Comparison of ENCODE assay signal across 9 cellular contexts in genomic region chr1:201408176-201408814, GRCh38. TPM values are rescaled to one million over a fixed set of nuclear protein-coding genes. Genes with fewer than 3 reads are reported as not detected.
DNase-seq lines count a peak whose midpoint lies in the region; ATAC-seq and TF ChIP-seq lines count a peak whose summit lies in the region.
"Had no signal": no experiment of that assay in that cellular context is flagged by ENCODE, and none has a peak within 500 bp of the region (broad histone marks: within the 10 kb centered on the region; RNA-seq: fewer than 3 reads in every experiment).

No MANE protein-coding gene starts in this region.

- no peak overlapping the region for H3K27ac Mint-ChIP-seq in CD4-positive, alpha-beta memory T cell
- no peak overlapping the region for H3K27ac Mint-ChIP-seq in activated CD4-positive, alpha-beta memory T cell treated with anti-CD3 and anti-CD28 coated beads, Interleukin-2, amount 10 ng/mL, durations not matched to agents 7 days and 5 days
- peak overlapping the region in 1 of 2 donors; percentile 65 for H3K27ac Mint-ChIP-seq in effector memory CD8-positive, alpha-beta T cell
- H3K27ac Mint-ChIP-seq in memory B cell: no peak overlapping the region
- H3K27ac Mint-ChIP-seq: IgD-negative memory B cell had no signal

- intact Hi-C loops in CD4-positive, alpha-beta memory T cell (cut with micrococcal nuclease): loop anchor here (2.0 kb wide), 1 partner anchor 59 kb away; no protein-coding TSS in a partner anchor

- H3K36me3 Mint-ChIP-seq in CD4-positive, alpha-beta memory T cell: no peaks in the 10 kb centered on the region
- no peaks in the 10 kb centered on the region for H3K36me3 Mint-ChIP-seq in activated CD4-positive, alpha-beta memory T cell treated with anti-CD3 and anti-CD28 coated beads, Interleukin-2, amount 10 ng/mL, durations not matched to agents 7 days and 5 days (ENCODE audit: low read depth)
- peaks cover 3% of the 10 kb centered on the region for H3K36me3 Mint-ChIP-seq in effector memory CD8-positive, alpha-beta T cell (ENCODE audit: insufficient read depth)
- H3K36me3 Mint-ChIP-seq in memory B cell: no peaks in the 10 kb centered on the region
- H3K36me3 Mint-ChIP-seq: IgD-negative memory B cell had no signal

- TF ChIP-seq CTCF in HFF-Myc (IDR thresholded peaks at IDR 0.05; ENCODE audit: low read depth, low read length, missing control alignments): peak; percentile 98

- no peaks in the 10 kb centered on the region for H3K9me3 Mint-ChIP-seq in CD4-positive, alpha-beta memory T cell
- no peaks in the 10 kb centered on the region for H3K9me3 Mint-ChIP-seq in activated CD4-positive, alpha-beta memory T cell treated with anti-CD3 and anti-CD28 coated beads, Interleukin-2, amount 10 ng/mL, durations not matched to agents 7 days and 5 days
- H3K9me3 Mint-ChIP-seq in effector memory CD8-positive, alpha-beta T cell: no peaks in the 10 kb centered on the region
- H3K9me3 Mint-ChIP-seq in memory B cell: no peaks in the 10 kb centered on the region
- H3K9me3 Mint-ChIP-seq: IgD-negative memory B cell had no signal

- ATAC-seq in effector memory CD8-positive, alpha-beta T cell (replicated peaks): peak; percentile 56
- ATAC-seq in memory B cell (ENCODE audit: low read depth): peak; percentile 65
- ATAC-seq in HG03135 (IDR thresholded peaks at IDR 0.05; ENCODE audit: unreplicated experiment): no peak

- H3K4me3 ChIP-seq in CD4-positive, alpha-beta memory T cell (ENCODE audit: low read length in 2 of 2): no peak overlapping the region
- H3K4me3 ChIP-seq in HFF-Myc (replicated peaks; ENCODE audit: low read depth, low read length): no peak overlapping the region

- DNase-seq in CD4-positive, alpha-beta memory T cell: peak; percentile 41 to 62 (median 48)
- DNase-seq in HFF-Myc (ENCODE audit: extremely low read depth, low read depth) (peak; percentile 42), NCI-H69 (lab: John Stamatoyannopoulos, UW) (peak; percentile 74), memory B cell (ENCODE audit: low spot score in 2 of 2) (peak; percentile 52 to 64)
- peak; percentile 74 for DNase-seq in activated CD4-positive, alpha-beta memory T cell treated with anti-CD3 and anti-CD28 coated beads, Interleukin-2, amount 10 ng/mL, durations not matched to agents 7 days and 5 days
- DNase-seq in effector memory CD8-positive, alpha-beta T cell: peak; percentile 51 to 65 (median 55)
- DNase-seq in stimulated activated CD8-positive, alpha-beta memory T cell treated with anti-CD3 and anti-CD28 coated beads, Interleukin-15, amount 100 ng/mL, for 4 hours (ENCODE audit: low read depth in 2 of 2): peak; percentile 13 to 30

- no peak overlapping the region for H3K27ac ChIP-seq in CD4-positive, alpha-beta memory T cell (ENCODE audit: low read depth, low read length)

- CTCF ChIA-PET in CD4-positive, alpha-beta memory T cell (lab: Charles Lee; ENCODE audit: partially characterized antibody): interaction anchor here (1.2 to 1.5 kb wide), 2 partner anchors 8 to 72 kb away, joined by 3 to 6 read pairs; no protein-coding TSS in a partner anchor
- CTCF ChIA-PET in activated CD4-positive, alpha-beta memory T cell treated with anti-CD3 and anti-CD28 coated beads, Interleukin-2, amount 10 ng/mL, durations not matched to agents 7 days and 5 days (lab: Charles Lee): interaction anchor here (1.0 to 2.0 kb wide), 6 partner anchors 8 to 93 kb away, joined by 3 to 8 read pairs (median 4); no protein-coding TSS in a partner anchor

- H3K9me3 ChIP-seq in CD4-positive, alpha-beta memory T cell (ENCODE audit: control insufficient read depth in 1 of 2, low read length in 2 of 2): no peaks in the 10 kb centered on the region

- no peaks in the 10 kb centered on the region for H3K4me1 ChIP-seq in CD4-positive, alpha-beta memory T cell (ENCODE audit: insufficient read depth, low read length)

- H3K4me1 Mint-ChIP-seq in CD4-positive, alpha-beta memory T cell: peaks cover 0 to 5% (median under 1%) of the 10 kb centered on the region in 4 donors
- H3K4me1 Mint-ChIP-seq in activated CD4-positive, alpha-beta memory T cell treated with anti-CD3 and anti-CD28 coated beads, Interleukin-2, amount 10 ng/mL, durations not matched to agents 7 days and 5 days: no peaks in the 10 kb centered on the region
- peaks cover 4 to 6% of the 10 kb centered on the region in 2 donors for H3K4me1 Mint-ChIP-seq in effector memory CD8-positive, alpha-beta T cell (ENCODE audit: low read depth in 2 of 2)
- H3K4me1 Mint-ChIP-seq in memory B cell: peaks cover 12% of the 10 kb centered on the region

- no peaks in the 10 kb centered on the region for H3K27me3 ChIP-seq in CD4-positive, alpha-beta memory T cell (ENCODE audit: insufficient read depth, low read length)

- peaks cover 3 to 8% of the 10 kb centered on the region in 2 donors for H3K27me3 Mint-ChIP-seq in CD4-positive, alpha-beta memory T cell
- H3K27me3 Mint-ChIP-seq in activated CD4-positive, alpha-beta memory T cell treated with anti-CD3 and anti-CD28 coated beads, Interleukin-2, amount 10 ng/mL, durations not matched to agents 7 days and 5 days: peaks cover 5% of the 10 kb centered on the region
- H3K27me3 Mint-ChIP-seq in effector memory CD8-positive, alpha-beta T cell: peaks cover 0 to 22% of the 10 kb centered on the region in 2 donors
- peaks cover 16% of the 10 kb centered on the region for H3K27me3 Mint-ChIP-seq in memory B cell

- no peak overlapping the region for H3K4me3 Mint-ChIP-seq in CD4-positive, alpha-beta memory T cell
- H3K4me3 Mint-ChIP-seq in activated CD4-positive, alpha-beta memory T cell treated with anti-CD3 and anti-CD28 coated beads, Interleukin-2, amount 10 ng/mL, durations not matched to agents 7 days and 5 days: no peak overlapping the region
- no peak overlapping the region for H3K4me3 Mint-ChIP-seq in effector memory CD8-positive, alpha-beta T cell
- no peak overlapping the region for H3K4me3 Mint-ChIP-seq in memory B cell
- H3K4me3 Mint-ChIP-seq: IgD-negative memory B cell had no signal

- no peaks in the 10 kb centered on the region for H3K36me3 ChIP-seq in CD4-positive, alpha-beta memory T cell (ENCODE audit: insufficient read depth, low read length)

- POLR2A ChIA-PET in CD4-positive, alpha-beta memory T cell (lab: Charles Lee; ENCODE audit: partially characterized antibody): no interaction called here
- POLR2A ChIA-PET in activated CD4-positive, alpha-beta memory T cell treated with anti-CD3 and anti-CD28 coated beads, Interleukin-2, amount 10 ng/mL, durations not matched to agents 7 days and 5 days (lab: Charles Lee): no interaction called here

RNA-seq across cellular contexts. Expression of gene LAD1, which starts 9.2 kb away (rescaled TPM):
- under 1 TPM in 1 of 2 experiments, not detected in 1; 0.17 TPM for total RNA-seq in CD4-positive, alpha-beta memory T cell
- not detected for polyA plus RNA-seq in CD4-positive, alpha-beta memory T cell
- not detected for total RNA-seq in activated CD4-positive, alpha-beta memory T cell treated with anti-CD3 and anti-CD28 coated beads, Interleukin-2, amount 10 ng/mL, durations not matched to agents 7 days and 5 days
- polyA plus RNA-seq: IgD-negative memory B cell had no signal

RNA-seq across cellular contexts. Expression of gene TNNI1, which starts 13.2 kb away (rescaled TPM):
- not detected for total RNA-seq in CD4-positive, alpha-beta memory T cell
- polyA plus RNA-seq in CD4-positive, alpha-beta memory T cell: not detected
- not detected for total RNA-seq in activated CD4-positive, alpha-beta memory T cell treated with anti-CD3 and anti-CD28 coated beads, Interleukin-2, amount 10 ng/mL, durations not matched to agents 7 days and 5 days
- polyA plus RNA-seq: IgD-negative memory B cell had no signal

RNA-seq across cellular contexts. Expression of gene TNNT2, which starts 30.8 kb away (rescaled TPM):
- total RNA-seq in CD4-positive, alpha-beta memory T cell: not detected
- not detected for polyA plus RNA-seq in CD4-positive, alpha-beta memory T cell
- not detected for total RNA-seq in activated CD4-positive, alpha-beta memory T cell treated with anti-CD3 and anti-CD28 coated beads, Interleukin-2, amount 10 ng/mL, durations not matched to agents 7 days and 5 days
- polyA plus RNA-seq: IgD-negative memory B cell had no signal

Comparison
In these comparisons a context has a peak if more than half of its experiments do, and no peak if none do; other contexts are left out.
1. DNase-seq: peak in every context shown above with its lines; median percentile 74 in NCI-H69; 74 in activated CD4-positive, alpha-beta memory T cell treated with anti-CD3 and anti-CD28 coated beads, Interleukin-2, amount 10 ng/mL, durations not matched to agents 7 days and 5 days; 58 in memory B cell; 55 in effector memory CD8-positive, alpha-beta T cell; 48 in CD4-positive, alpha-beta memory T cell; 42 in HFF-Myc; 22 in stimulated activated CD8-positive, alpha-beta memory T cell treated with anti-CD3 and anti-CD28 coated beads, Interleukin-15, amount 100 ng/mL, for 4 hours.